Comparison of ENCODE assay signal across 1 cellular context in genomic region chr9:71904076-71904475, GRCh38.
TF ChIP-seq lines count a peak whose summit lies in the region.

No MANE protein-coding gene starts in this region.

TF ChIP-seq in A549, 52 proteins besides CTCF, POLR2A, EP300 and RAD21 (continued from another document):
- no peak for TF ChIP-seq ELK1 (IDR thresholded peaks at IDR 0.05; ENCODE audit: low read depth, low read length)
TF ChIP-seq in A549: peak in this region for 0.
